In genomic region chr10:110414563-110415309, GRCh38 we compare ENCODE assay signal across 8 cellular contexts.
DNase-seq lines count a peak whose midpoint lies in the region; ATAC-seq and TF ChIP-seq lines count a peak whose summit lies in the region.

No MANE protein-coding gene starts in this region.

- H3K79me2 ChIP-seq in mesendoderm (ENCODE audit: control insufficient read depth, insufficient read depth, low read length): no peaks in the 10 kb centered on the region

- H3K4me3 ChIP-seq in mesendoderm (ENCODE audit: low read length): no peak overlapping the region
- H3K4me3 ChIP-seq in transverse colon: no peak overlapping the region

- DNase-seq in RWPE1 (ENCODE audit: low spot score): peak; percentile 91
- DNase-seq in activated naive CD4-positive, alpha-beta T cell treated with Interleukin-2 at 50 U/mL for 16 hours: peak; percentile 89
- no peak for DNase-seq in mesendoderm
- peak; percentile 80 for DNase-seq in transverse colon
- no peak for DNase-seq in NCI-H82 treated with DMSO at 0.1 percent for 48 hours (lab: John Stamatoyannopoulos, UW; ENCODE audit: unreplicated experiment)
- no peak for DNase-seq in iPS-NIHi11 (ENCODE audit: low spot score)

- H3K36me3 ChIP-seq in mesendoderm (ENCODE audit: control insufficient read depth, insufficient read depth, low read length) (no peaks in the 10 kb centered on the region), transverse colon (no peaks in the 10 kb centered on the region)

- no peak overlapping the region for H3K23ac ChIP-seq in mesendoderm (ENCODE audit: low read length)

- peak overlapping the region; percentile 41 for H2BK15ac ChIP-seq in mesendoderm (replicated peaks; ENCODE audit: low read depth)

- H3K27me3 ChIP-seq in mesendoderm (ENCODE audit: insufficient read depth, low read length, poor library complexity) (no peaks in the 10 kb centered on the region), transverse colon (no peaks in the 10 kb centered on the region)

- TF ChIP-seq POLR2A in transverse colon (IDR thresholded peaks at IDR 0.05): no peak

- TF ChIP-seq EP300 in transverse colon (IDR thresholded peaks at IDR 0.05; ENCODE audit: low read depth): no peak

- no peak overlapping the region for H4K8ac ChIP-seq in mesendoderm (ENCODE audit: low read depth, low read length)

- no peak overlapping the region for H3K4me2 ChIP-seq in mesendoderm (ENCODE audit: low read length)

- peak overlapping the region; percentile 43 for H2AK5ac ChIP-seq in mesendoderm (ENCODE audit: low read length)

- intact Hi-C loops in transverse colon (cut with DNase I; ENCODE audit: low total_unique reads): no loop called here

- no peaks in the 10 kb centered on the region for H3K9me3 ChIP-seq in transverse colon

- peaks cover 6% of the 10 kb centered on the region for H3K4me1 ChIP-seq in mesendoderm (ENCODE audit: control insufficient read depth, low read depth, low read length)
- peaks cover 15 to 31% (median 23%) of the 10 kb centered on the region in 4 donors for H3K4me1 ChIP-seq in transverse colon

- no peak overlapping the region for H3K4ac ChIP-seq in mesendoderm (ENCODE audit: low read depth, low read length)

- H4K5ac ChIP-seq in mesendoderm (ENCODE audit: low read length): no peak overlapping the region

- no peak overlapping the region for H3K18ac ChIP-seq in mesendoderm (ENCODE audit: low read length)

- CTCF ChIA-PET in RWPE1 (lab: Yijun Ruan, JAX): interaction anchor here (1.1 to 1.2 kb wide), 2 partner anchors 61 to 102 kb away, joined by 3 to 4 read pairs; no protein-coding TSS in a partner anchor

- no CpG with 5 or more reads among the region's 10 CpGs for WGBS in mesendoderm (ENCODE audit: extremely low coverage, insufficient coverage, low lambda C conversion rate)
- WGBS in transverse colon (ENCODE audit: low coverage in 1 of 2), 2 donors: 67 to 80% methylated on average over 1 to 10 of the region's 10 CpGs

- no peak overlapping the region for H3K9ac ChIP-seq in mesendoderm (ENCODE audit: low read length)

- POLR2A ChIA-PET in RWPE1 (lab: Yijun Ruan, JAX; ENCODE audit: low non-redundant PET): interaction anchor here (0.8 kb wide), 1 partner anchor 86 kb away, joined by 3 read pairs; no protein-coding TSS in a partner anchor

- H3K27ac ChIP-seq in RWPE1 (peak overlapping the region; percentile 83), mesendoderm (ENCODE audit: low read depth, low read length) (no peak overlapping the region), transverse colon (peak overlapping the region in 2 of 4 donors; percentile 38 to 46)

- no peak overlapping the region for H2BK120ac ChIP-seq in mesendoderm (ENCODE audit: low read depth, low read length)

- no peaks in the 10 kb centered on the region for H3K79me1 ChIP-seq in mesendoderm (ENCODE audit: low read length)

- in situ Hi-C loops in transverse colon (cut with MboI; ENCODE audit: low pct_ligation_motif_present in 1 of 4, low pct_unique_long_range_greater_than_20kb in 1 of 4, low sequenced_read_pairs in 3 of 4): no loop called here

- no peak overlapping the region for H2BK5ac ChIP-seq in mesendoderm (ENCODE audit: low read length)

- peak overlapping the region; percentile 17 for H3K56ac ChIP-seq in mesendoderm (ENCODE audit: low read length)

- TF ChIP-seq CTCF in RWPE1 (conservative IDR thresholded peaks at IDR 0.05; ENCODE audit: low read depth): no peak
- TF ChIP-seq CTCF in transverse colon (IDR thresholded peaks at IDR 0.05): no peak

- peak; percentile 84 for ATAC-seq in GM18873 (IDR thresholded peaks at IDR 0.05; ENCODE audit: low FRiP score, unreplicated experiment)
- ATAC-seq in HG03039 (IDR thresholded peaks at IDR 0.05; ENCODE audit: unreplicated experiment): peak; percentile 84

Comparison
In these comparisons a context has a peak if more than half of its experiments do, and no peak if none do; other contexts are left out.
1. DNase-seq: peak in RWPE1 (single experiment), activated naive CD4-positive, alpha-beta T cell treated with Interleukin-2 at 50 U/mL for 16 hours (single experiment) and transverse colon (single experiment); none in mesendoderm (single experiment), NCI-H82 treated with DMSO at 0.1 percent for 48 hours (single experiment) and iPS-NIHi11 (single experiment).